In the genomic region with DNA sequence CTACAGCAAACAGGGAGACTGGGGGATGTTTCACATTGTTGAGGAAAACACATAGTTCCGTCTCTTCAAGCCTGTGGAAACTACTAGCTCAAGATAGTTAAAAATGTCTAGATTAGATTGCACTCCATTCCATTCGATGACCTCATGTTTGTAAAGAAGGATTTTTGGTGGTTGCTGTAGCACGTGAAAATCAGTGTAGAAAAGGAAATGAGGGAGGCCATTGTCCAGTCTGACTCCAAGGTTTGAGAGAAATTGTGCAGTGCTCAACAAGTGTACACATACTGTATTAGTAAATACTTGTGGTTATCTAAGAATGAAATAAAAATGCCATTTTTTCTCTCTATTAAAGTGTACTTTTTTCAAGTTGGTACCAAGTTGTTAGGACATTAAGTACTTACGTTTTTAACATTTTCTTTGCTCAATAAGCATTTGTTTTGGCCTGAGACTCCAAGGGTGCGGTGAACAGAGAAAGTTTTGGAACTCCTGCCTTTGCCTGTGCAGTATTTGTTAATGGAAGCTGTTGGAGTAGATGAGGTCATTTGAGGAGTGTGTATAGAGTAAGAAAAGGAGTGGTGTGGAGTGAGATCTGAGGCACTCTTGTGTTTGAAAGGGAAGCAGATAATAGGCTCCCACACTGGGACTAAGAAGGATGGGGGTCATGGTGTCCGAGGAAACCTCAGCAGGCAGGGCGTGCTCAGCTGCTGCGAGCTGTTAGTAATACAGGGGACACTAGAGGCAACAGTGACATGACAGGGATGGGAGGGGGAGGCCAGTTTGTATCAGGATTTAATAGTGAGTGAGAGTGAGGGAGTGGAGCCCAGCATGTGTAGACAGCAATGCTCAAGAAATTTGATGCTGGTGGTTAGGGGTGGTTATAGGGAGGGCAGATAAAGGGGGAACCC, we compare ENCODE assay signal across 16 cellular contexts. TPM values are rescaled to one million over a fixed set of nuclear protein-coding genes. Genes with fewer than 3 reads are reported as not detected.
DNase-seq lines count a peak whose midpoint lies in the region; ATAC-seq and TF ChIP-seq lines count a peak whose summit lies in the region.
"Had no signal": no experiment of that assay in that cellular context is flagged by ENCODE, and none has a peak within 500 bp of the region (broad histone marks: within the 10 kb centered on the region; RNA-seq: fewer than 3 reads in every experiment).

No MANE protein-coding gene starts in this region.

- WGBS in upper lobe of left lung, 2 donors: 53% methylated on average over 8 of the region's 8 CpGs

- intact Hi-C loops in Right ventricle myocardium superior (cut with DNase I) (no loop called here), cardiac septum (cut with DNase I) (no loop called here)

- ATAC-seq in Right ventricle myocardium superior (ENCODE audit: poor library complexity) (peak; percentile 2), upper lobe of left lung (ENCODE audit: low FRiP score in 2 of 2) (peak; percentile 42 to 85), GM21619 (IDR thresholded peaks at IDR 0.05; ENCODE audit: unreplicated experiment) (no peak)
- ATAC-seq: stimulated activated naive CD8-positive, alpha-beta T cell treated with anti-CD3 and anti-CD28 coated beads, Interleukin-15, amount 100 ng/mL, for 72 hours had no signal

- H3K27ac Mint-ChIP-seq in chondrocyte (ENCODE audit: unreplicated experiment): no peak overlapping the region
- H3K27ac Mint-ChIP-seq: activated CD4-positive, alpha-beta memory T cell treated with anti-CD3 and anti-CD28 coated beads, Interleukin-2, amount 10 ng/mL, durations not matched to agents 7 days and 5 days; stimulated activated naive CD8-positive, alpha-beta T cell treated with anti-CD3 and anti-CD28 coated beads, Interleukin-15, amount 100 ng/mL, for 72 hours had no signal

- TF ChIP-seq CTCF in cardiac fibroblast (IDR thresholded peaks at IDR 0.05; ENCODE audit: low read depth, low read length) (no peak), upper lobe of left lung (IDR thresholded peaks at IDR 0.05) (no peak), chondrocyte (IDR thresholded peaks at IDR 0.05) (no peak)

- peaks cover under 1% of the 10 kb centered on the region for H3K27me3 Mint-ChIP-seq in chondrocyte (ENCODE audit: low read depth)

- no peaks in the 10 kb centered on the region for H3K36me3 ChIP-seq in upper lobe of left lung

- DNase-seq in Right ventricle myocardium superior (no peak), cardiac septum (ENCODE audit: low spot score) (no peak), cardiac fibroblast (ENCODE audit: low read depth in 2 of 2) (peak; percentile 50 to 75), iris pigment epithelial cell (ENCODE audit: low read depth) (peak; percentile 76), upper lobe of left lung (no peak), chondrocyte (ENCODE audit: low spot score) (no peak), cerebellum (ENCODE audit: low spot score) (no peak)
- DNase-seq: ACHN; activated CD4-positive, alpha-beta memory T cell treated with anti-CD3 and anti-CD28 coated beads, Interleukin-2, amount 10 ng/mL, durations not matched to agents 7 days and 5 days; activated naive CD4-positive, alpha-beta T cell treated with Interleukin-2 at 50 U/mL for 16 hours; GDM1; NCI-H1436 treated with DMSO at 0.1 percent for 48 hours; stimulated activated CD4-positive, alpha-beta T cell treated with anti-CD3 and anti-CD28 coated beads, Interleukin-1b, Interleukin-23, amount 100 ng/mL, for 48 hours; stimulated activated naive CD8-positive, alpha-beta T cell treated with anti-CD3 and anti-CD28 coated beads, Interleukin-15, amount 100 ng/mL, for 72 hours; T-helper 2 cell had no signal

- no peak for TF ChIP-seq EP300 in upper lobe of left lung (IDR thresholded peaks at IDR 0.05)

- H3K27ac ChIP-seq in upper lobe of left lung: peak overlapping the region; percentile 16 to 59 (median 38)

- H3K36me3 Mint-ChIP-seq in chondrocyte (ENCODE audit: low read depth): no peaks in the 10 kb centered on the region

- H3K9me3 ChIP-seq in upper lobe of left lung: no peaks in the 10 kb centered on the region

- H3K4me3 Mint-ChIP-seq in chondrocyte (ENCODE audit: unreplicated experiment): no peak overlapping the region
- H3K4me3 Mint-ChIP-seq: activated CD4-positive, alpha-beta memory T cell treated with anti-CD3 and anti-CD28 coated beads, Interleukin-2, amount 10 ng/mL, durations not matched to agents 7 days and 5 days; stimulated activated naive CD8-positive, alpha-beta T cell treated with anti-CD3 and anti-CD28 coated beads, Interleukin-15, amount 100 ng/mL, for 72 hours had no signal

- peaks cover 0 to 7% (median 2%) of the 10 kb centered on the region in 4 donors for H3K27me3 ChIP-seq in upper lobe of left lung

- H3K4me1 ChIP-seq in upper lobe of left lung: peaks cover 11 to 18% (median 14%) of the 10 kb centered on the region in 4 donors

- H3K4me1 Mint-ChIP-seq in chondrocyte (ENCODE audit: low read depth): peaks cover 21% of the 10 kb centered on the region

- TF ChIP-seq POLR2A in upper lobe of left lung (IDR thresholded peaks at IDR 0.05): no peak

- no peaks in the 10 kb centered on the region for H3K9me3 Mint-ChIP-seq in chondrocyte (ENCODE audit: low read depth)
- H3K9me3 Mint-ChIP-seq: activated CD4-positive, alpha-beta memory T cell treated with anti-CD3 and anti-CD28 coated beads, Interleukin-2, amount 10 ng/mL, durations not matched to agents 7 days and 5 days; stimulated activated naive CD8-positive, alpha-beta T cell treated with anti-CD3 and anti-CD28 coated beads, Interleukin-15, amount 100 ng/mL, for 72 hours had no signal

- H3K4me3 ChIP-seq in cardiac fibroblast (replicated peaks in 1 of 2; ENCODE audit: low read depth in 2 of 2, low read length in 2 of 2) (no peak overlapping the region), upper lobe of left lung (no peak overlapping the region)

RNA-seq across cellular contexts. Expression of a gene that starts 4.4 kb away (rescaled TPM):
- total RNA-seq in Right ventricle myocardium superior: 10.5 TPM
- 7.4 TPM for total RNA-seq in cardiac septum
- total RNA-seq in upper lobe of left lung: 10 to 100 TPM; 12.6 to 23.0 (median 20.2) TPM
- 18.5 to 24.9 TPM (median 23.6 TPM) in 3 replicates for total RNA-seq in chondrocyte
- total RNA-seq in cerebellum: 51.5 TPM
- total RNA-seq: activated CD4-positive, alpha-beta memory T cell treated with anti-CD3 and anti-CD28 coated beads, Interleukin-2, amount 10 ng/mL, durations not matched to agents 7 days and 5 days had no signal

Comparison
In these comparisons a context has a peak if more than half of its experiments do, and no peak if none do; other contexts are left out.
1. DNase-seq: peak in cardiac fibroblast (2 of 2) and iris pigment epithelial cell (single experiment); none in Right ventricle myocardium superior (single experiment), cardiac septum (single experiment), upper lobe of left lung (0 of 2), chondrocyte (single experiment) and cerebellum (single experiment).